Comparison of ENCODE assay signal across 13 cellular contexts in genomic region chr3:71536376-71536965, GRCh38. TPM values are rescaled to one million over a fixed set of nuclear protein-coding genes. Genes with fewer than 3 reads are reported as not detected.
DNase-seq lines count a peak whose midpoint lies in the region; ATAC-seq, FAIRE-seq and TF ChIP-seq lines count a peak whose summit lies in the region.
"Had no signal": no experiment of that assay in that cellular context is flagged by ENCODE, and none has a peak within 500 bp of the region (broad histone marks: within the 10 kb centered on the region; RNA-seq: fewer than 3 reads in every experiment).

No MANE protein-coding gene starts in this region.

- H3K27ac ChIP-seq in ascending aorta (peak overlapping the region; percentile 66 to 82), gastroesophageal sphincter (peak overlapping the region in 3 of 4 donors; percentile 60 to 65 (median 61))

- H3K4me3 ChIP-seq in ascending aorta = no peak overlapping the region
- H3K4me3 ChIP-seq in gastroesophageal sphincter = no peak overlapping the region

- H3K4me1 ChIP-seq in ascending aorta (peaks cover 0 to 21% of the 10 kb centered on the region in 2 donors), gastroesophageal sphincter (peaks cover 0 to 61% (median 11%) of the 10 kb centered on the region in 3 donors)

- TF ChIP-seq EP300 in gastroesophageal sphincter (IDR thresholded peaks at IDR 0.05) = no peak

- no peak for ATAC-seq in gastroesophageal sphincter

- H3K9me3 ChIP-seq in ascending aorta = no peaks in the 10 kb centered on the region
- H3K9me3 ChIP-seq in gastroesophageal sphincter = no peaks in the 10 kb centered on the region

- H3K27me3 ChIP-seq in ascending aorta = no peaks in the 10 kb centered on the region
- no peaks in the 10 kb centered on the region for H3K27me3 ChIP-seq in gastroesophageal sphincter

- WGBS in gastroesophageal sphincter (ENCODE audit: low coverage in 1 of 2), 2 donors = 52 to 66% methylated on average over 3 to 7 of the region's 7 CpGs

- TF ChIP-seq CTCF in ascending aorta (IDR thresholded peaks at IDR 0.05) (no peak), gastroesophageal sphincter (IDR thresholded peaks at IDR 0.05) (no peak)

- FAIRE-seq in HTR-8/SVneo (lab: Jason Lieb, UNC) (no peak), urothelium cell line (lab: Jason Lieb, UNC) (peak; percentile 17)
- FAIRE-seq: TTC549 had no signal

- H3K36me3 ChIP-seq in ascending aorta = no peaks in the 10 kb centered on the region
- H3K36me3 ChIP-seq in gastroesophageal sphincter = no peaks in the 10 kb centered on the region

- no peak for TF ChIP-seq POLR2A in gastroesophageal sphincter (IDR thresholded peaks at IDR 0.05)

- intact Hi-C loops in ascending aorta (cut with DNase I) = no loop called here

- peak; percentile 60 for DNase-seq in HTR-8/SVneo (ENCODE audit: insufficient read length, low spot score)
- no peak for DNase-seq in ascending aorta (ENCODE audit: low spot score in 2 of 2)
- DNase-seq in urothelium cell line (ENCODE audit: low spot score) = peak; percentile 58
- DNase-seq in stimulated activated CD4-positive, alpha-beta T cell treated with anti-CD3 and anti-CD28 coated beads, Interleukin-2, amount 100 ng/mL, for 48 hours = no peak
- DNase-seq in cerebellar nuclear complex (lab: John Stamatoyannopoulos, UW) = no peak
- DNase-seq in hypothalamus (lab: John Stamatoyannopoulos, UW) = no peak
- no peak for DNase-seq in ecto neural progenitor cell (ENCODE audit: low spot score)
- DNase-seq: activated T-cell treated with anti-CD3 and anti-CD28 coated beads, Interleukin-2, amount 50 U/mL, for 72 hours; H9; left ventricle myocardium superior; NCI-H1436 had no signal

RNA-seq across cellular contexts. Expression of gene FOXP1, which starts 47.1 kb away (rescaled TPM):
- total RNA-seq in ascending aorta = 171 TPM
- 100 to 1,000 TPM; 169 to 300 (median 202) TPM for total RNA-seq in gastroesophageal sphincter

Comparison
In these comparisons a context has a peak if more than half of its experiments do, and no peak if none do; other contexts are left out.
1. DNase-seq: peak in HTR-8/SVneo (single experiment) and urothelium cell line (single experiment); none in ascending aorta (0 of 2), stimulated activated CD4-positive, alpha-beta T cell treated with anti-CD3 and anti-CD28 coated beads, Interleukin-2, amount 100 ng/mL, for 48 hours (0 of 2), cerebellar nuclear complex (0 of 2), hypothalamus (0 of 51) and ecto neural progenitor cell (single experiment).